Comparison of ENCODE assay signal across 8 cellular contexts in genomic region chr5:111755942-111756353, GRCh38. TPM values are rescaled to one million over a fixed set of nuclear protein-coding genes. Genes with fewer than 3 reads are reported as not detected.
DNase-seq lines count a peak whose midpoint lies in the region; ATAC-seq and TF ChIP-seq lines count a peak whose summit lies in the region.

No MANE protein-coding gene starts in this region.

- TF ChIP-seq CTCF in LNCaP clone FGC (IDR thresholded peaks at IDR 0.05; ENCODE audit: control insufficient read depth, extremely low read depth, insufficient read depth) (no peak), adrenal gland (IDR thresholded peaks at IDR 0.05) (peak in 2 of 6 experiments; percentile 8 to 14), upper lobe of right lung (IDR thresholded peaks at IDR 0.05) (no peak)

- H3K9me3 ChIP-seq in CD8-positive, alpha-beta memory T cell (ENCODE audit: low read length): no peaks in the 10 kb centered on the region
- H3K9me3 ChIP-seq in adrenal gland (replicated peaks in 1 of 3) (no peaks in the 10 kb centered on the region), upper lobe of right lung (no peaks in the 10 kb centered on the region)

- no peak overlapping the region for H3K4me3 ChIP-seq in CD8-positive, alpha-beta memory T cell (ENCODE audit: low read length)
- H3K4me3 ChIP-seq in LNCaP clone FGC (ENCODE audit: low read depth, low read length): peak overlapping the region; percentile 82
- H3K4me3 ChIP-seq in adrenal gland: peak overlapping the region in 1 of 4 donors; percentile 70
- H3K4me3 ChIP-seq in upper lobe of right lung: peak overlapping the region; percentile 65

- 0 to 8% (median 5%) methylated on average over 5 of the region's 5 CpGs for WGBS in adrenal gland, 4 donors

- H3K27ac ChIP-seq in CD8-positive, alpha-beta memory T cell (ENCODE audit: low read depth, low read length): no peak overlapping the region
- H3K27ac ChIP-seq in adrenal gland: peak overlapping the region in 3 of 5 donors; percentile 92 to 99 (median 96)
- H3K27ac ChIP-seq in upper lobe of right lung: no peak overlapping the region

- TF ChIP-seq POLR2A in adrenal gland (IDR thresholded peaks at IDR 0.05): peak in 1 of 2 donors; percentile 71

- ATAC-seq in upper lobe of right lung: no peak
- ATAC-seq in GM21825 (IDR thresholded peaks at IDR 0.05; ENCODE audit: unreplicated experiment): no peak
- no peak for ATAC-seq in GM19351 (IDR thresholded peaks at IDR 0.05; ENCODE audit: unreplicated experiment)

- H3K9me3 Mint-ChIP-seq in CD8-positive, alpha-beta memory T cell: no peaks in the 10 kb centered on the region

- POLR2A ChIA-PET in CD8-positive, alpha-beta memory T cell (lab: Charles Lee): no interaction called here

- no peaks in the 10 kb centered on the region for H3K4me1 ChIP-seq in CD8-positive, alpha-beta memory T cell (ENCODE audit: insufficient read depth, low read length)
- H3K4me1 ChIP-seq in adrenal gland (replicated peaks in 1 of 2) (peaks cover 3 to 34% of the 10 kb centered on the region in 2 donors), upper lobe of right lung (peaks cover 13% of the 10 kb centered on the region)

- peak overlapping the region in 4 of 7 donors; percentile 28 to 81 (median 58) for H3K4me3 Mint-ChIP-seq in CD8-positive, alpha-beta memory T cell

- CTCF ChIA-PET in CD8-positive, alpha-beta memory T cell (lab: Charles Lee): no interaction called here

- H3K36me3 ChIP-seq in CD8-positive, alpha-beta memory T cell (ENCODE audit: insufficient read depth, low read length): no peaks in the 10 kb centered on the region
- H3K36me3 ChIP-seq in adrenal gland (replicated peaks in 1 of 2) (no peaks in the 10 kb centered on the region), upper lobe of right lung (no peaks in the 10 kb centered on the region)

- no peak for DNase-seq in CD8-positive, alpha-beta memory T cell
- DNase-seq in LNCaP clone FGC (ENCODE audit: low read depth): no peak
- peak in 1 of 7 donors; percentile 33 for DNase-seq in adrenal gland
- peak; percentile 23 for DNase-seq in kidney tubule cell (ENCODE audit: low spot score)
- no peak for DNase-seq in upper lobe of right lung
- DNase-seq in epidermal melanocyte (ENCODE audit: insufficient read length, low spot score): no peak

- H3K27ac Mint-ChIP-seq in CD8-positive, alpha-beta memory T cell: peak overlapping the region in 1 of 8 donors; percentile 19

- no peaks in the 10 kb centered on the region for H3K27me3 ChIP-seq in CD8-positive, alpha-beta memory T cell (ENCODE audit: insufficient read depth, low read length, poor library complexity, severe bottlenecking)
- no peaks in the 10 kb centered on the region for H3K27me3 ChIP-seq in adrenal gland
- H3K27me3 ChIP-seq in upper lobe of right lung: no peaks in the 10 kb centered on the region

- intact Hi-C loops in adrenal gland (cut with DNase I): no loop called here
- intact Hi-C loops in upper lobe of right lung (cut with DNase I): no loop called here

- H3K27me3 Mint-ChIP-seq in CD8-positive, alpha-beta memory T cell: peaks cover 5 to 42% of the 10 kb centered on the region in 2 donors

- H3K36me3 Mint-ChIP-seq in CD8-positive, alpha-beta memory T cell: no peaks in the 10 kb centered on the region

- peaks cover 13 to 19% (median 13%) of the 10 kb centered on the region in 3 donors for H3K4me1 Mint-ChIP-seq in CD8-positive, alpha-beta memory T cell

RNA-seq across cellular contexts. Expression of gene NREP, which starts 1.0 kb away (rescaled TPM):
- total RNA-seq in CD8-positive, alpha-beta memory T cell: 1 to 10 TPM; 3.6 to 3.9 TPM
- 1.9 TPM for polyA plus RNA-seq in CD8-positive, alpha-beta memory T cell
- total RNA-seq in adrenal gland (100 to 1,000 TPM in 1 of 8 donors, 10 to 100 TPM in 7; 11.4 to 107 (median 65.5) TPM), upper lobe of right lung (19.3 TPM)
- 10 to 100 TPM; 35.1 to 50.6 (median 41.9) TPM for polyA plus RNA-seq in adrenal gland

Comparison
In these comparisons a context has a peak if more than half of its experiments do, and no peak if none do; other contexts are left out.
1. H3K27ac ChIP-seq: peak in adrenal gland (3 of 5); none in CD8-positive, alpha-beta memory T cell (single experiment) and upper lobe of right lung (single experiment).